Comparison of ENCODE assay signal across 9 cellular contexts in genomic region chr11:22626573-22627239, GRCh38. TPM values are rescaled to one million over a fixed set of nuclear protein-coding genes. Genes with fewer than 3 reads are reported as not detected.
DNase-seq lines count a peak whose midpoint lies in the region; ATAC-seq and TF ChIP-seq lines count a peak whose summit lies in the region.
"Had no signal": no experiment of that assay in that cellular context is flagged by ENCODE, and none has a peak within 500 bp of the region (broad histone marks: within the 10 kb centered on the region; RNA-seq: fewer than 3 reads in every experiment).

No MANE protein-coding gene starts in this region.

- POLR2A ChIA-PET in Caco-2 (lab: Charles Lee), result no interaction called here

- TF ChIP-seq RAD21 in neural cell (conservative IDR thresholded peaks at IDR 0.05), result no peak

- H3K9me3 ChIP-seq in Caco-2, result no peaks in the 10 kb centered on the region
- H3K9me3 ChIP-seq in neural cell (ENCODE audit: low read length), result no peaks in the 10 kb centered on the region
- H3K9me3 ChIP-seq: SJSA1 had no signal

- H3K27me3 Mint-ChIP-seq in Caco-2 (ENCODE audit: insufficient read depth, unreplicated experiment), result no peaks in the 10 kb centered on the region
- H3K27me3 Mint-ChIP-seq in central memory CD8-positive, alpha-beta T cell, result no peaks in the 10 kb centered on the region

- H3F3A ChIP-seq in neural cell (ENCODE audit: insufficient read depth, low read length, poor library complexity, severe bottlenecking), result peaks cover 10% of the 10 kb centered on the region

- DNase-seq in Caco-2 (no peak), LNCaP clone FGC (ENCODE audit: low read depth) (no peak), NCI-H748 treated with DMSO at 0.1 percent for 48 hours (lab: John Stamatoyannopoulos, UW) (no peak)
- no peak for DNase-seq in central memory CD8-positive, alpha-beta T cell (ENCODE audit: low spot score in 2 of 2)
- DNase-seq in stimulated activated CD4-positive, alpha-beta T cell treated with anti-CD3 and anti-CD28 coated beads, Interleukin-2, amount 100 ng/mL, for 24 hours, result no peak

- peaks cover 18% of the 10 kb centered on the region for H3K79me2 ChIP-seq in neural cell (replicated peaks; ENCODE audit: insufficient read depth, low read length)

- no peak overlapping the region for H3K9ac ChIP-seq in neural cell (ENCODE audit: low read length)

- no peaks in the 10 kb centered on the region for H3K9me3 Mint-ChIP-seq in Caco-2 (ENCODE audit: unreplicated experiment)
- H3K9me3 Mint-ChIP-seq in central memory CD8-positive, alpha-beta T cell, result no peaks in the 10 kb centered on the region

- H3K36me3 ChIP-seq in Caco-2 (ENCODE audit: control insufficient read depth, insufficient read depth, low read length), result no peaks in the 10 kb centered on the region
- H3K36me3 ChIP-seq in neural cell (ENCODE audit: insufficient read depth, low read length), result no peaks in the 10 kb centered on the region
- H3K36me3 ChIP-seq: SJSA1 had no signal

- peaks cover 16% of the 10 kb centered on the region for H3K36me3 Mint-ChIP-seq in Caco-2 (ENCODE audit: insufficient read depth, unreplicated experiment)
- peaks cover 22% of the 10 kb centered on the region for H3K36me3 Mint-ChIP-seq in central memory CD8-positive, alpha-beta T cell (ENCODE audit: insufficient read depth)

- no TSS peak for BruUV-seq in Caco-2 (replicated peaks; lab: Mats Ljungman, UMichigan)

- no peaks in the 10 kb centered on the region for H3K9me2 ChIP-seq in neural cell (ENCODE audit: insufficient read depth, low read length)

- CTCF ChIA-PET in Caco-2 (lab: Charles Lee), result interaction anchor here (2.0 kb wide), 1 partner anchor 8 kb away, joined by 12 read pairs; no protein-coding TSS in a partner anchor

- no peak for ATAC-seq in central memory CD8-positive, alpha-beta T cell (replicated peaks; ENCODE audit: extremely low read depth, poor library complexity, severe bottlenecking)
- ATAC-seq in GM21717 (IDR thresholded peaks at IDR 0.05; ENCODE audit: unreplicated experiment) (no peak), GM21515 (IDR thresholded peaks at IDR 0.05; ENCODE audit: unreplicated experiment) (no peak)

- H3K4me1 ChIP-seq in Caco-2, result peaks cover 7% of the 10 kb centered on the region; the same call in 1 of the 2 replicates

- H3K27me3 ChIP-seq in Caco-2 (replicated peaks; ENCODE audit: control insufficient read depth, insufficient read depth, low read length) (no peaks in the 10 kb centered on the region), neural cell (ENCODE audit: insufficient read depth, low read depth, low read length) (no peaks in the 10 kb centered on the region)
- H3K27me3 ChIP-seq: SJSA1 had no signal

- peak overlapping the region; percentile 99 for H3K27ac Mint-ChIP-seq in Caco-2 (ENCODE audit: unreplicated experiment)
- peak overlapping the region; percentile 93 for H3K27ac Mint-ChIP-seq in central memory CD8-positive, alpha-beta T cell (ENCODE audit: low read depth)

- H3K4me3 ChIP-seq in Caco-2 (ENCODE audit: low read depth, low read length) (peak overlapping the region; percentile 88), LNCaP clone FGC (ENCODE audit: low read depth, low read length) (peak overlapping the region; percentile 67), neural cell (ENCODE audit: low read length) (peak overlapping the region; percentile 90)

- H3K27ac ChIP-seq in neural cell (ENCODE audit: low read length), result no peak overlapping the region

- peak overlapping the region; percentile 97 for H3K4me3 Mint-ChIP-seq in Caco-2 (ENCODE audit: unreplicated experiment)
- no peak overlapping the region for H3K4me3 Mint-ChIP-seq in central memory CD8-positive, alpha-beta T cell

- no peak for TF ChIP-seq EP300 in neural cell (conservative IDR thresholded peaks at IDR 0.05; ENCODE audit: poor library complexity, severe bottlenecking)

- H4K20me1 ChIP-seq in neural cell (ENCODE audit: insufficient read depth), result no peaks in the 10 kb centered on the region

- H3K4me1 Mint-ChIP-seq in Caco-2 (ENCODE audit: low read depth, unreplicated experiment), result no peaks in the 10 kb centered on the region
- H3K4me1 Mint-ChIP-seq in central memory CD8-positive, alpha-beta T cell, result peaks cover 27% of the 10 kb centered on the region

- intact Hi-C loops in Caco-2 (cut with micrococcal nuclease; ENCODE audit: unreplicated experiment), result no loop called here

- no peak overlapping the region for H2AFZ ChIP-seq in neural cell (ENCODE audit: low read depth, low read length)

- no peak for TF ChIP-seq CTCF in Caco-2 (IDR thresholded peaks at IDR 0.05; ENCODE audit: insufficient read depth in 1 of 2, low read depth in 1 of 2, low read length in 1 of 2, severe bottlenecking in 1 of 2, unreplicated experiment in 1 of 2)
- TF ChIP-seq CTCF in LNCaP clone FGC (IDR thresholded peaks at IDR 0.05; ENCODE audit: control insufficient read depth, extremely low read depth, insufficient read depth), result no peak
- no peak for TF ChIP-seq CTCF in neural cell (IDR thresholded peaks at IDR 0.05; ENCODE audit: poor library complexity, severe bottlenecking)

- peak overlapping the region; percentile 90 for H3K4me2 ChIP-seq in neural cell (ENCODE audit: low read length)

TF ChIP-seq in neural cell, 6 proteins besides CTCF, POLR2A, EP300 and RAD21:
- TF ChIP-seq SMC3 (conservative IDR thresholded peaks at IDR 0.05; ENCODE audit: poor library complexity), result no peak
- no peak for TF ChIP-seq POLR2AphosphoS5 (IDR thresholded peaks at IDR 0.05)
- no peak for TF ChIP-seq EZH2 (IDR thresholded peaks at IDR 0.05; ENCODE audit: borderline replicate concordance, insufficient read depth, low read length, poor library complexity, severe bottlenecking)
- TF ChIP-seq REST (IDR thresholded peaks at IDR 0.05; ENCODE audit: borderline replicate concordance), result no peak
- no peak for TF ChIP-seq MXI1 (conservative IDR thresholded peaks at IDR 0.05; ENCODE audit: poor library complexity, severe bottlenecking)
- TF ChIP-seq TAF1 (IDR thresholded peaks at IDR 0.05; ENCODE audit: low read depth), result no peak
TF ChIP-seq in neural cell: peak in this region for 0.

RNA-seq across cellular contexts. Expression of gene FANCF, which starts 1.1 kb away (rescaled TPM):
- 13.8 and 15.4 TPM in 2 replicates for total RNA-seq in Caco-2 (2022)
- 22.2 and 23.7 TPM in 2 replicates for polyA plus RNA-seq in neural cell
- 59.5 and 60.9 TPM in 2 replicates for polyA minus RNA-seq in neural cell

RNA-seq across cellular contexts. Expression of gene GAS2, which starts 39.7 kb away (rescaled TPM):
- 9.4 and 11.1 TPM in 2 replicates for total RNA-seq in Caco-2 (2022)
- 2.5 and 8.0 TPM in 2 replicates for polyA plus RNA-seq in neural cell
- 19.8 and 22.2 TPM in 2 replicates for polyA minus RNA-seq in neural cell
